In the genomic region with DNA sequence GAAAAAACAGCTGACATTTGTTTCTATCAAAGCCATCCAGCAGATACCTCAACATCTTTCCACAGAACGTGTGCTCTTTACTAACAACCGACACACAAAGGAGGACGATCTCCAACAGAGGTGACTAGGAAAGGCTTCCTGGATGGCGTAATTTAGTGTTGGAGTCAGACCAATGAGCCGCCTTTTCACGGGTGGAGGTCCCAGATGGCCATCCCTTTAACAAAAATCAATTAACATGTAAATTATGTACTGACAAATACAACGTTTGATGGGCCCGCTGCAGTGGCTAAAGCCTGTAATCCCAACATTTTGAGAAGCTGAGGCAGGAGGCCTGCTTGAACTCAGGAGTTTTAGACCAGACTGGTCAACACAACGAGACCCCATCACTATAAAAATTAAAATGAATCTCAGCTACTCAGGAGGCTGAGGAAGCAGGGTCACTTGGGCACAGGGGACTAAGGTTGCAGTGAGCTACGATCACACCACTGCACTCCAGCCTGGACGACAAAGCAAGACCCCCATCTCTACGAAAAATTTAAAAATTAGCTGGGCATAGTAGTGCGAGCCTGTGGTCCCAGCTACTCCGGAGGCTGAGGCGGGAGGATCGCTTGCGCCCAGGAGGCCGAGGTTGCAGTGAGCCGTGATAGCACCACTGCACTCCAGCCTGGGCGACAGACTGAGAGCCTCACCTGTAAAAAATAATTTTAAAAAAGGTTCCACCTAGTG, we compare ENCODE assay signal across 8 cellular contexts. TPM values are rescaled to one million over a fixed set of nuclear protein-coding genes. Genes with fewer than 3 reads are reported as not detected.
DNase-seq lines count a peak whose midpoint lies in the region; ATAC-seq, FAIRE-seq and TF ChIP-seq lines count a peak whose summit lies in the region.

No MANE protein-coding gene starts in this region.

- DNase-seq in IMR-90 (no peak), GM12878 (ENCODE audit: low read depth, low spot score) (no peak), lower lobe of right lung (no peak), uterus (no peak), HPDE6-E6E7 (ENCODE audit: extremely low spot score) (no peak)

- TF ChIP-seq CTCF in 22Rv1 (IDR thresholded peaks at IDR 0.05) (no peak), IMR-90 (conservative IDR thresholded peaks at IDR 0.05; ENCODE audit: low read depth, low read length) (no peak), GM12878 (IDR thresholded peaks at IDR 0.05 in 2 of 3, conservative IDR thresholded peaks at IDR 0.05 in 1 of 3; ENCODE audit: control insufficient read depth in 2 of 3, extremely low read depth in 1 of 3, insufficient read depth in 1 of 3, low read depth in 3 of 3, low read length in 3 of 3) (no peak), lower lobe of right lung (IDR thresholded peaks at IDR 0.05) (no peak), uterus (IDR thresholded peaks at IDR 0.05) (no peak)

- no peak for TF ChIP-seq EP300 in GM12878 (IDR thresholded peaks at IDR 0.05; ENCODE audit: borderline replicate concordance in 1 of 2, control insufficient read depth in 1 of 2, low read depth in 2 of 2, low read length in 2 of 2)

- H3K4me3 ChIP-seq in IMR-90 (ENCODE audit: insufficient read depth, low read depth, low read length) (peak overlapping the region; percentile 82), GM12878 (peak overlapping the region; percentile 97), lower lobe of right lung (peak overlapping the region; percentile 84), uterus (peak overlapping the region; percentile 86 to 97)

- TF ChIP-seq RAD21 in IMR-90 (IDR thresholded peaks at IDR 0.05; ENCODE audit: low read length): no peak
- no peak for TF ChIP-seq RAD21 in GM12878 (IDR thresholded peaks at IDR 0.05; ENCODE audit: insufficient read depth, low read depth, low read length)

- H3K27ac ChIP-seq in 22Rv1: peak overlapping the region; percentile 89
- peak overlapping the region; percentile 96 for H3K27ac ChIP-seq in IMR-90 (ENCODE audit: insufficient read depth, low read length)
- H3K27ac ChIP-seq in GM12878 (ENCODE audit: control insufficient read depth, insufficient read depth): peak overlapping the region; percentile 97
- H3K27ac ChIP-seq in lower lobe of right lung: peak overlapping the region; percentile 99
- H3K27ac ChIP-seq in uterus: peak overlapping the region; percentile 99

- H2AK9ac ChIP-seq in IMR-90 (replicated peaks; ENCODE audit: low read depth, low read length, poor library complexity): peak overlapping the region; percentile 6

- peak overlapping the region; percentile 98 for H3K14ac ChIP-seq in IMR-90 (replicated peaks; ENCODE audit: low read depth, low read length)

- RAD21 ChIA-PET in GM12878 (lab: Charles Lee; ENCODE audit: unreplicated experiment): interaction anchor here (0.7 kb wide), 1 partner anchor 72 kb away, joined by 3 read pairs; no protein-coding TSS in a partner anchor

- in situ Hi-C loops in IMR-90 (cut with MboI; ENCODE audit: low sequenced_read_pairs): no loop called here
- in situ Hi-C loops in GM12878 (cut with MboI): loop anchor here (10.0 kb wide), 1 partner anchor 180 kb away; a partner anchor contains a TSS

- ATAC-seq in IMR-90 (ENCODE audit: low read depth): no peak
- ATAC-seq in GM12878: no peak
- no peak for ATAC-seq in lower lobe of right lung
- no peak for ATAC-seq in GM19397 (IDR thresholded peaks at IDR 0.05; ENCODE audit: unreplicated experiment)
- ATAC-seq in GM21367 (IDR thresholded peaks at IDR 0.05; ENCODE audit: unreplicated experiment): no peak

- H2BK15ac ChIP-seq in IMR-90 (ENCODE audit: low read depth, low read length): no peak overlapping the region

- H3K27me3 ChIP-seq in IMR-90 (ENCODE audit: control insufficient read depth, insufficient read depth, low read length) (no peaks in the 10 kb centered on the region), GM12878 (replicated peaks in 1 of 2; ENCODE audit: control insufficient read depth in 2 of 2, insufficient read depth in 2 of 2, low read length in 1 of 2) (no peaks in the 10 kb centered on the region), lower lobe of right lung (ENCODE audit: low read depth) (no peaks in the 10 kb centered on the region), uterus (no peaks in the 10 kb centered on the region)

- H4K20me1 ChIP-seq in IMR-90 (ENCODE audit: insufficient read depth, low read length) (peaks cover 5% of the 10 kb centered on the region; the same call in 1 of the 2 replicates), GM12878 (ENCODE audit: control insufficient read depth, insufficient read depth) (no peaks in the 10 kb centered on the region)

- H3K4me2 ChIP-seq in IMR-90 (ENCODE audit: low read depth, low read length): peak overlapping the region; percentile 89
- peak overlapping the region; percentile 97 for H3K4me2 ChIP-seq in GM12878 (ENCODE audit: control insufficient read depth, insufficient read depth)

- SMC1A ChIA-PET in GM12878 (lab: Charles Lee; ENCODE audit: uncharacterized antibody, unreplicated experiment): interaction anchor here (0.9 kb wide), 1 partner anchor 19 kb away, joined by 3 read pairs; no protein-coding TSS in a partner anchor

- H4K91ac ChIP-seq in IMR-90 (ENCODE audit: insufficient read depth, low read depth, low read length): 0 out of 2 replicates have a peak overlapping the region, but pooled peaks have one; percentile 6

- H3K79me1 ChIP-seq in IMR-90 (ENCODE audit: low read depth in 1 of 2, low read length in 2 of 2): peaks cover 28 to 55% of the 10 kb centered on the region in 2 experiments

- POLR2A ChIA-PET in IMR-90 (lab: Charles Lee; ENCODE audit: unreplicated experiment): interaction anchor here (0.6 kb wide), 1 partner anchor 1566 kb away, joined by 3 read pairs; no protein-coding TSS in a partner anchor
- POLR2A ChIA-PET in GM12878 (lab: Charles Lee): interaction anchor here (1.0 to 1.6 kb wide), 2 partner anchors 9 to 14 kb away, joined by 3 read pairs; no protein-coding TSS in a partner anchor

- H3K9me1 ChIP-seq in IMR-90 (ENCODE audit: insufficient read depth, low read length): peaks cover 11% of the 10 kb centered on the region

- H4K5ac ChIP-seq in IMR-90 (ENCODE audit: low read depth, low read length): peak overlapping the region; percentile 65; the same call in 1 of the 2 replicates

- peak overlapping the region; percentile 88 for H2BK5ac ChIP-seq in IMR-90 (ENCODE audit: low read depth, low read length, poor library complexity, severe bottlenecking)

- H3K9me3 ChIP-seq in IMR-90 (ENCODE audit: control insufficient read depth, insufficient read depth, low read length): no peaks in the 10 kb centered on the region
- no peaks in the 10 kb centered on the region; the same call in 2 of the 3 replicates for H3K9me3 ChIP-seq in GM12878 (replicated peaks; ENCODE audit: control insufficient read depth, insufficient read depth, low read length)
- H3K9me3 ChIP-seq in lower lobe of right lung: no peaks in the 10 kb centered on the region
- H3K9me3 ChIP-seq in uterus: no peaks in the 10 kb centered on the region

- FAIRE-seq in GM12878 (lab: Jason Lieb, UNC): peak; percentile 77

- no peak overlapping the region for H3K18ac ChIP-seq in IMR-90 (ENCODE audit: low read depth, low read length)

- peak overlapping the region; percentile 81 for H3K23ac ChIP-seq in IMR-90 (ENCODE audit: low read depth, low read length)

- H2BK120ac ChIP-seq in IMR-90 (ENCODE audit: low read depth, low read length): no peak overlapping the region

- dilution Hi-C loops in IMR-90 (cut with HindIII; ENCODE audit: low sequenced_read_pairs, unreplicated experiment): no loop called here

- H2AK5ac ChIP-seq in IMR-90 (ENCODE audit: low read depth, low read length): peak overlapping the region; percentile 73

- CTCF ChIA-PET in IMR-90 (lab: Yijun Ruan, JAX) (no interaction called here), GM12878 (lab: Yijun Ruan, JAX) (interaction anchor here (1.1 kb wide), 1 partner anchor 78 kb away, joined by 3 read pairs; no protein-coding TSS in a partner anchor)

- H2AFZ ChIP-seq in IMR-90 (replicated peaks; ENCODE audit: low read length, poor library complexity): no peak overlapping the region
- H2AFZ ChIP-seq in GM12878 (ENCODE audit: control insufficient read depth, low read depth, low read length): no peak overlapping the region

- peak overlapping the region; percentile 93 for H3K9ac ChIP-seq in IMR-90 (ENCODE audit: low read depth, low read length)
- H3K9ac ChIP-seq in GM12878 (ENCODE audit: control insufficient read depth, insufficient read depth, low read length): peak overlapping the region; percentile 99

- BruUV-seq in IMR-90 (replicated peaks; lab: Mats Ljungman, UMichigan): no TSS peak
- no TSS peak for BruUV-seq in GM12878 (replicated peaks; lab: Mats Ljungman, UMichigan)

- WGBS in IMR-90 (ENCODE audit: extremely low coverage in 2 of 2, insufficient read length in 1 of 2), 2 experiments: no CpG with 5 or more reads among the region's 20 CpGs
- 73% methylated on average over 20 of the region's 20 CpGs for WGBS in GM12878 (ENCODE audit: insufficient coverage, insufficient replicate concordance, low lambda C conversion rate, missing lambda C conversion rate)

- no peak overlapping the region for H3K56ac ChIP-seq in IMR-90 (ENCODE audit: extremely low read depth, insufficient read depth, low read length)

- no peak overlapping the region for H2BK20ac ChIP-seq in IMR-90 (ENCODE audit: low read depth, low read length)

- peak overlapping the region; percentile 96 for H3K4ac ChIP-seq in IMR-90 (ENCODE audit: low read depth, low read length)

- TF ChIP-seq POLR2A in IMR-90 (IDR thresholded peaks at IDR 0.05; ENCODE audit: low read depth, low read length) (no peak), GM12878 (IDR thresholded peaks at IDR 0.05; ENCODE audit: low read depth, low read length) (0 out of 2 replicates have a peak, but pooled peaks have one; percentile 9), uterus (IDR thresholded peaks at IDR 0.05) (no peak)

- H3K4me1 ChIP-seq in IMR-90 (ENCODE audit: control insufficient read depth, insufficient read depth, low read length) (peaks cover 6% of the 10 kb centered on the region), GM12878 (ENCODE audit: control insufficient read depth, insufficient read depth, low read length) (peaks cover 12% of the 10 kb centered on the region), lower lobe of right lung (peaks cover 22% of the 10 kb centered on the region), uterus (no peaks in the 10 kb centered on the region)

- peaks cover 21% of the 10 kb centered on the region for H3K79me2 ChIP-seq in GM12878 (ENCODE audit: control insufficient read depth, insufficient read depth, low read length)

- H3K36me3 ChIP-seq in IMR-90 (ENCODE audit: control insufficient read depth, insufficient read depth, low read length) (peaks cover under 1% of the 10 kb centered on the region; the same call in 1 of the 2 replicates), GM12878 (ENCODE audit: control insufficient read depth in 2 of 2, insufficient read depth in 2 of 2, low read length in 1 of 2) (0 out of 4 replicates have a peak, but pooled peaks cover 0 to 4% of the 10 kb centered on the region in 2 experiments), lower lobe of right lung (peaks cover 7% of the 10 kb centered on the region), uterus (no peaks in the 10 kb centered on the region)

- intact Hi-C loops in IMR-90 (cut with micrococcal nuclease): loop anchor here (2.0 kb wide), 1 partner anchor 58 kb away; no protein-coding TSS in a partner anchor
- intact Hi-C loops in GM12878 (cut with micrococcal nuclease; ENCODE audit: unreplicated experiment): loop anchor here (5.0 kb wide), 1 partner anchor 288 kb away; a partner anchor contains a TSS
- intact Hi-C loops in lower lobe of right lung (cut with DNase I): no loop called here
- intact Hi-C loops in uterus (cut with DNase I; ENCODE audit: low total_unique reads): no loop called here

- H4K8ac ChIP-seq in IMR-90 (ENCODE audit: low read depth in 2 of 2, low read length in 2 of 2): peak overlapping the region; percentile 78 to 97

RNA-seq across cellular contexts. Expression of a gene that starts 1.2 kb away (rescaled TPM):
- total RNA-seq in IMR-90 (2012; rRNA removed) (29.6 and 36.4 TPM in 2 replicates), GM12878 (2014; rRNA removed) (17.5 and 21.2 TPM in 2 replicates), GM12878 (2014; rRNA removed; fragmentation: Illumina TruSeq; extraction: Trizol) (11.0 and 11.9 TPM in 2 replicates), GM12878 (2021) (23.8 and 30.2 TPM in 2 replicates), lower lobe of right lung (24.9 TPM), uterus (10 to 100 TPM; 10.2 to 58.9 (median 34.7) TPM)
- polyA plus RNA-seq in IMR-90 (2012; rRNA removed) (33.2 and 36.5 TPM in 2 replicates), GM12878 (2011; rRNA removed) (15.2 and 19.2 TPM in 2 replicates), GM12878 (2014; fragmentation: Illumina TruSeq; extraction: Trizol) (16.4 and 18.4 TPM in 2 replicates), GM12878 (2014; fragmentation: Nextera tagmentation; extraction: Ambion mirVana) (1 to 10 TPM; 2.5 to 3.2 TPM), GM12878 (2014; rRNA removed) (24.1 and 29.4 TPM in 2 replicates), GM12878 (2016; fragmentation: Nextera tagmentation; extraction: Ambion mirVana) (10 to 100 TPM; 10.8 to 12.2 TPM)
- 23.2 and 23.4 TPM in 2 replicates for polyA plus RNA-seq in IMR-90 (2012; cell fraction: cytosol; rRNA removed)
- 125 and 193 TPM in 2 replicates for polyA plus RNA-seq in IMR-90 (2012; cell fraction: nucleus; rRNA removed; ENCODE audit: low replicate concordance)
- 59.0 and 62.6 TPM in 2 replicates for total RNA-seq in GM12878 (2013; cell fraction: nucleolus; rRNA removed)
- polyA plus RNA-seq in GM12878 (2011; ENCODE audit: low read depth): 5.6 TPM
- 18.5 and 23.2 TPM in 2 replicates for polyA plus RNA-seq in GM12878 (2011; cell fraction: cytosol; rRNA removed)
- 68.1 and 95.2 TPM in 2 replicates for polyA plus RNA-seq in GM12878 (2011; cell fraction: nucleus; rRNA removed)
- 6.9 and 8.4 TPM in 2 replicates for polyA plus RNA-seq in GM12878 (2012)
- 36.1 and 36.3 TPM in 2 replicates for polyA minus RNA-seq in GM12878 (2011; rRNA and poly(A)+ RNA removed)
- 8.0 and 19.9 TPM in 2 replicates for polyA minus RNA-seq in GM12878 (2011; cell fraction: cytosol; rRNA and poly(A)+ RNA removed)
- 32.5 and 55.5 TPM in 2 replicates for polyA minus RNA-seq in GM12878 (2011; cell fraction: nucleus; rRNA and poly(A)+ RNA removed)

RNA-seq across cellular contexts. Expression of a gene that starts 59.0 kb away (rescaled TPM):
- total RNA-seq in IMR-90 (2012; rRNA removed): 15.0 and 19.9 TPM in 2 replicates
- polyA plus RNA-seq in IMR-90 (2012; rRNA removed): 8.4 and 9.6 TPM in 2 replicates
- polyA plus RNA-seq in IMR-90 (2012; cell fraction: cytosol; rRNA removed): 1.7 and 2.7 TPM in 2 replicates
- polyA plus RNA-seq in IMR-90 (2012; cell fraction: nucleus; rRNA removed; ENCODE audit: low replicate concordance): 1.6 and 15.2 TPM in 2 replicates
- 66.7 and 70.4 TPM in 2 replicates for total RNA-seq in GM12878 (2013; cell fraction: nucleolus; rRNA removed)
- 9.4 and 10.6 TPM in 2 replicates for total RNA-seq in GM12878 (2014; rRNA removed)
- total RNA-seq in GM12878 (2014; rRNA removed; fragmentation: Illumina TruSeq; extraction: Trizol): 10.2 and 11.6 TPM in 2 replicates
- total RNA-seq in GM12878 (2021): 16.5 and 17.4 TPM in 2 replicates
- 6.6 TPM for polyA plus RNA-seq in GM12878 (2011; ENCODE audit: low read depth)
- polyA plus RNA-seq in GM12878 (2011; rRNA removed): 18.4 and 21.5 TPM in 2 replicates
- 8.4 and 8.9 TPM in 2 replicates for polyA plus RNA-seq in GM12878 (2011; cell fraction: cytosol; rRNA removed)
- polyA plus RNA-seq in GM12878 (2011; cell fraction: nucleus; rRNA removed): 21.7 and 21.9 TPM in 2 replicates
- 6.2 and 6.9 TPM in 2 replicates for polyA plus RNA-seq in GM12878 (2012)
- polyA plus RNA-seq in GM12878 (2014; fragmentation: Illumina TruSeq; extraction: Trizol): 15.8 and 18.8 TPM in 2 replicates
- polyA plus RNA-seq in GM12878 (2014; fragmentation: Nextera tagmentation; extraction: Ambion mirVana): 1 to 10 TPM; 2.3 to 2.7 TPM
- polyA plus RNA-seq in GM12878 (2014; rRNA removed): 10.0 and 10.3 TPM in 2 replicates
- polyA plus RNA-seq in GM12878 (2016; fragmentation: Nextera tagmentation; extraction: Ambion mirVana): 10 to 100 TPM in 1 of 2 experiments, 1 to 10 TPM in 1; 8.3 to 10.0 TPM
- polyA minus RNA-seq in GM12878 (2011; rRNA and poly(A)+ RNA removed): 21.8 and 37.4 TPM in 2 replicates
- polyA minus RNA-seq in GM12878 (2011; cell fraction: cytosol; rRNA and poly(A)+ RNA removed): 6.0 and 7.7 TPM in 2 replicates
- 16.9 and 25.1 TPM in 2 replicates for polyA minus RNA-seq in GM12878 (2011; cell fraction: nucleus; rRNA and poly(A)+ RNA removed)
- total RNA-seq in lower lobe of right lung: 19.3 TPM
- total RNA-seq in uterus: 10 to 100 TPM; 10.5 to 37.4 (median 28.2) TPM

Comparison
In these comparisons a context has a peak if more than half of its experiments do, and no peak if none do; other contexts are left out.
1. intact Hi-C loops: an anchor here in IMR-90 (2.0 kb wide) and GM12878 (5.0 kb wide); none called in lower lobe of right lung and uterus.